In the genomic region with DNA sequence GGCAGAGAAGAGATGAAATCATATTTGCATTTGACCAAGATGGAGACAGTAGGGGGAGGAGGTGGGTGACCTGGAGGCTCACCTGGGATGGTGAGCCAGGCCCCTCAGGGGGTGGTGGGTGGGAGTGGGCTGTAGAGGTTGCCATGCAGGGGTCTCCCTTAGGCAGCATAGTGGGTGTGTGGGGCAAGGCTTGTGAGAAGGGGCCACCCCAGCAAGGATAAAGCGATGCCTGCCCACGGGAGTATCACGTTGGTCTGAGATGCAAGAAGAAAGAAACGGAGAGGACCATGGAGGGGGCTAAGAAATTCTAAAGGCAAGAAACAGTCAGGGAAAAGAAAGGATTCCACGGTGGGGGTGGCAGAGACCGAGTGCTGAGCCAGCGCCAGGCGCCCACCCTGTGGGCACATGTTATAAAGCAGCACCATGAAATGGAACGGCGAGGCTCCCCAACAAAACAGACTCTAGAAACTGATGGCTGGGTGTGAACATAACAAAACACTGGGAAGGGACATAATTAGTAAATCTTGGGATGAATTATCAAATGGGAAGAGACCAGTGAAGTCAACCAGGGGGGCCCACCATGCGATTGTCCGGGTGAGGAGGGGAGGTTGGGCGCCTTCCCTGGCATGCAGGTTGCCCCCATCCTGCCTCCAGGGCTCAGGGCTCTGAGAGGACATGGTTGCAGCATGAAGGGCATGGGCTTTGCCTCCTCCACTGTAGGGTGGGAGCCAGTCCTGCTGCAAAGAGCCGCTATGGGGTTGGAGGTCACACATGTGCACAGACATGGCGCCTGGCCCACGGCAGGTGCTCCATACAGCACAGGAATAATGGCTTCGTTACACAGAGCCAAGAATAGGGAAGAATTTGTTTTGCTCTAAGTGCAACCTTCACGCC, we compare ENCODE assay signal across 22 cellular contexts. TPM values are rescaled to one million over a fixed set of nuclear protein-coding genes. Genes with fewer than 3 reads are reported as not detected.
DNase-seq lines count a peak whose midpoint lies in the region; ATAC-seq and TF ChIP-seq lines count a peak whose summit lies in the region.
"Had no signal": no experiment of that assay in that cellular context is flagged by ENCODE, and none has a peak within 500 bp of the region (broad histone marks: within the 10 kb centered on the region; RNA-seq: fewer than 3 reads in every experiment).

No MANE protein-coding gene starts in this region.

- H3K4me3 ChIP-seq in right atrium auricular region (no peak overlapping the region), neural progenitor cell (no peak overlapping the region), upper lobe of right lung (no peak overlapping the region), esophagus squamous epithelium (no peak overlapping the region)
- H3K4me3 ChIP-seq: dorsolateral prefrontal cortex, SK-N-MC, upper lobe of left lung had no signal

- no peaks in the 10 kb centered on the region for H3K79me2 ChIP-seq in neural progenitor cell (ENCODE audit: low read depth)

- H3K27me3 ChIP-seq in right atrium auricular region = no peaks in the 10 kb centered on the region
- no peaks in the 10 kb centered on the region for H3K27me3 ChIP-seq in neural progenitor cell
- no peaks in the 10 kb centered on the region for H3K27me3 ChIP-seq in upper lobe of right lung
- peaks cover 0 to 3% (median 0%) of the 10 kb centered on the region in 4 donors for H3K27me3 ChIP-seq in esophagus squamous epithelium
- H3K27me3 ChIP-seq: dorsolateral prefrontal cortex, upper lobe of left lung had no signal

- H2AFZ ChIP-seq in neural progenitor cell (replicated peaks) = no peak overlapping the region

- H3K27ac Mint-ChIP-seq in neural progenitor cell = no peak overlapping the region
- H3K27ac Mint-ChIP-seq: activated naive CD8-positive, alpha-beta T cell treated with anti-CD3 and anti-CD28 coated beads, Interleukin-2, amount 50 U/mL, for 24 hours; mesothelial cell of epicardium had no signal

- peaks cover 71% of the 10 kb centered on the region for H3K4me1 Mint-ChIP-seq in neural progenitor cell

- H3K9me3 ChIP-seq in right atrium auricular region (no peaks in the 10 kb centered on the region), neural progenitor cell (ENCODE audit: low read depth) (no peaks in the 10 kb centered on the region), upper lobe of right lung (no peaks in the 10 kb centered on the region), esophagus squamous epithelium (no peaks in the 10 kb centered on the region)
- H3K9me3 ChIP-seq: upper lobe of left lung had no signal

- peaks cover 25% of the 10 kb centered on the region for H3K27me3 Mint-ChIP-seq in neural progenitor cell (ENCODE audit: insufficient read depth, low read depth)

- peaks cover 18% of the 10 kb centered on the region for H3F3A ChIP-seq in neural progenitor cell (ENCODE audit: low read depth)

- 79 to 85% methylated on average over 14 to 18 of the region's 18 CpGs for WGBS in esophagus squamous epithelium, 2 donors

- intact Hi-C loops in cardiac septum (cut with DNase I) (no loop called here), upper lobe of right lung (cut with DNase I) (no loop called here), esophagus squamous epithelium (cut with DNase I) (no loop called here)

- H3K27ac ChIP-seq in right atrium auricular region = no peak overlapping the region
- no peak overlapping the region for H3K27ac ChIP-seq in neural progenitor cell
- H3K27ac ChIP-seq in upper lobe of right lung = no peak overlapping the region
- peak overlapping the region in 1 of 4 donors; percentile 44 for H3K27ac ChIP-seq in esophagus squamous epithelium
- H3K27ac ChIP-seq: dorsolateral prefrontal cortex, SK-N-MC, upper lobe of left lung had no signal

- no peak for TF ChIP-seq CTCF in right atrium auricular region (IDR thresholded peaks at IDR 0.05)
- TF ChIP-seq CTCF in neural progenitor cell (IDR thresholded peaks at IDR 0.05) = no peak
- no peak for TF ChIP-seq CTCF in upper lobe of right lung (IDR thresholded peaks at IDR 0.05)
- no peak for TF ChIP-seq CTCF in esophagus squamous epithelium (IDR thresholded peaks at IDR 0.05)

- H3K9ac ChIP-seq in neural progenitor cell = no peak overlapping the region

- no peaks in the 10 kb centered on the region for H4K20me1 ChIP-seq in neural progenitor cell (ENCODE audit: low read depth)

- ATAC-seq in upper lobe of right lung (no peak), HG02938 (IDR thresholded peaks at IDR 0.05; ENCODE audit: unreplicated experiment) (no peak)
- ATAC-seq: activated naive CD8-positive, alpha-beta T cell treated with anti-CD3 and anti-CD28 coated beads, Interleukin-2, amount 50 U/mL, for 24 hours; left ventricle myocardium superior had no signal

- H3K4me1 ChIP-seq in right atrium auricular region (no peaks in the 10 kb centered on the region), neural progenitor cell (peaks cover 25% of the 10 kb centered on the region), upper lobe of right lung (no peaks in the 10 kb centered on the region), esophagus squamous epithelium (peaks cover 4 to 47% (median 4%) of the 10 kb centered on the region in 3 donors)

- peaks cover 2% of the 10 kb centered on the region for H3K9me3 Mint-ChIP-seq in neural progenitor cell
- H3K9me3 Mint-ChIP-seq: activated naive CD8-positive, alpha-beta T cell treated with anti-CD3 and anti-CD28 coated beads, Interleukin-2, amount 50 U/mL, for 24 hours; mesothelial cell of epicardium; naive B cell had no signal

- H3K4me2 ChIP-seq in neural progenitor cell = no peak overlapping the region

- H3K36me3 Mint-ChIP-seq in neural progenitor cell = no peaks in the 10 kb centered on the region
- H3K36me3 Mint-ChIP-seq: mesothelial cell of epicardium, naive B cell had no signal

- no peak for TF ChIP-seq POLR2A in esophagus squamous epithelium (IDR thresholded peaks at IDR 0.05)

- peak overlapping the region; percentile 23 for H3K4me3 Mint-ChIP-seq in neural progenitor cell
- H3K4me3 Mint-ChIP-seq: activated naive CD8-positive, alpha-beta T cell treated with anti-CD3 and anti-CD28 coated beads, Interleukin-2, amount 50 U/mL, for 24 hours; mesothelial cell of epicardium had no signal

- H3K36me3 ChIP-seq in right atrium auricular region (no peaks in the 10 kb centered on the region), neural progenitor cell (no peaks in the 10 kb centered on the region), upper lobe of right lung (no peaks in the 10 kb centered on the region), esophagus squamous epithelium (no peaks in the 10 kb centered on the region)
- H3K36me3 ChIP-seq: upper lobe of left lung had no signal

- DNase-seq in right atrium auricular region (ENCODE audit: low spot score) = peak; percentile 7
- no peak for DNase-seq in cardiac septum (ENCODE audit: low spot score)
- peak; percentile 28 for DNase-seq in activated CD8-positive, alpha-beta memory T cell treated with anti-CD3 and anti-CD28 coated beads, Interleukin-2, amount 50 U/mL, for 48 hours
- DNase-seq in neural progenitor cell (ENCODE audit: low spot score) = no peak
- DNase-seq in upper lobe of right lung = peak; percentile 53
- DNase-seq in esophagus squamous epithelium (lab: John Stamatoyannopoulos, UW) = no peak
- DNase-seq in HPDE6-E6E7 (ENCODE audit: extremely low spot score) = no peak
- DNase-seq: activated CD4-positive, alpha-beta T cell treated with anti-CD3 and anti-CD28 coated beads, Interleukin-2, amount 50 U/mL, for 48 hours; activated naive CD8-positive, alpha-beta T cell treated with anti-CD3 and anti-CD28 coated beads, Interleukin-2, amount 50 U/mL, for 24 hours; activated T-cell treated with anti-CD3 and anti-CD28 coated beads, Interleukin-2, amount 50 U/mL, for 1 hour; Calu3; DND-41; left ventricle myocardium superior; MV-4-11; NCI-H1694 treated with DMSO at 0.1 percent for 48 hours; retina had no signal

RNA-seq across cellular contexts. Expression of gene C2CD2, which starts 11.9 kb away (rescaled TPM):
- 1 to 10 TPM; 8.6 to 9.1 TPM for total RNA-seq in right atrium auricular region
- total RNA-seq in cardiac septum = 7.7 TPM
- 15.3 and 19.6 TPM in 2 replicates for total RNA-seq in neural progenitor cell (ENCODE audit: low replicate concordance)
- 26.4 TPM for total RNA-seq in upper lobe of right lung
- 10 to 100 TPM; 13.6 to 21.2 (median 15.6) TPM for total RNA-seq in esophagus squamous epithelium

RNA-seq across cellular contexts. Expression of gene ZBTB21, which starts 44.5 kb away (rescaled TPM):
- 10 to 100 TPM in 1 of 2 donors, 1 to 10 TPM in 1; 5.5 to 10.3 TPM for total RNA-seq in right atrium auricular region
- 7.8 TPM for total RNA-seq in cardiac septum
- total RNA-seq in neural progenitor cell (ENCODE audit: low replicate concordance) = 24.2 and 25.3 TPM in 2 replicates
- 17.8 TPM for total RNA-seq in upper lobe of right lung
- 10 to 100 TPM in 1 of 4 donors, 1 to 10 TPM in 3; 5.9 to 10.3 (median 7.8) TPM for total RNA-seq in esophagus squamous epithelium

Comparison
In these comparisons a context has a peak if more than half of its experiments do, and no peak if none do; other contexts are left out.
1. DNase-seq: peak in right atrium auricular region (single experiment), activated CD8-positive, alpha-beta memory T cell treated with anti-CD3 and anti-CD28 coated beads, Interleukin-2, amount 50 U/mL, for 48 hours (single experiment) and upper lobe of right lung (single experiment); none in cardiac septum (single experiment), neural progenitor cell (single experiment), esophagus squamous epithelium (single experiment) and HPDE6-E6E7 (single experiment).